ENCODE assay signal across 8 cellular contexts in the genomic region with DNA sequence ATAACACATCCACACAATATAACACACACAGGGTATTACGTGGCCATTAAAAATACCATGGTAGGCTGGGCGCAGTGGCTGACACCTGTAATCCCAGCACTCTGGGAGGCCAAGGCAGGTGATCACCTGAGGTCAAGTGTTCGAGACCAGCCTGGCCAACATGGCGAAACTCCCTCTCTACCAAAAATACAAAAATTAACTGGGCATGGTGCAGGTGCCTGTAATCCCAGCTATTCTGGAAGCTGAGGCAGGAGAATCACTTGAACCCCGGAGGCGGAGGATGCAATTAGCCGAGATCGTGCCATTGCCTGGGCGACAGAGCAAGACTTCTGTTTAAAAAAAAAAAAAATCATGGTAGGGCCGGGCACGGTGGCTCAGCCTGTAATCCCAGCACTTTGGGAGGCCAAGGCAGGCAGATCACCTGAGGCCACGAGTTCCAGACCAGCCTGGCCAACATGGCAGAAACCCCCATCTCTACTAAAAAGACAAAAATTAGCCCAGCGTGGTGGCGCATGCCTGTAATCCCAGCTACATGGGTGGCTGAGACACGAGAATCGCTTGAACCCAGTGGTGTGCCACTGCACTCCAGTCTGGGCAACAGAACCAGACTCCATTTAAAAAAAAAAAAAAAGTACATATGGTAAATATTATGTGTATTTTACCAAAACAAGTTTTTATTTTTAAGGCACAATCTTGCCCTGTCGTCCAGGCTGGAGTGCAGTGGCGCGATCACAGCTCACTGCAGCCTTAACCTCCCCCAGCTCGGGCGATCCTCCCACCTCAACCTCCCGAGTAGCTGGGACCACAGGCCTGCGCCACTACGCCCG. TPM values are rescaled to one million over a fixed set of nuclear protein-coding genes. Genes with fewer than 3 reads are reported as not detected.
DNase-seq lines count a peak whose midpoint lies in the region; ATAC-seq and TF ChIP-seq lines count a peak whose summit lies in the region.

No MANE protein-coding gene starts in this region.

- H3K27me3 ChIP-seq in body of pancreas: no peaks in the 10 kb centered on the region
- H3K27me3 ChIP-seq in lung (ENCODE audit: control insufficient read depth, insufficient read depth): no peaks in the 10 kb centered on the region

- no peaks in the 10 kb centered on the region for H3K36me3 ChIP-seq in body of pancreas (replicated peaks in 1 of 2; ENCODE audit: insufficient read depth in 1 of 2, low read depth in 2 of 2)
- H3K36me3 ChIP-seq in lung (ENCODE audit: control insufficient read depth in 2 of 2, insufficient read depth in 2 of 2, low read length in 2 of 2): no peaks in the 10 kb centered on the region

- no peaks in the 10 kb centered on the region for H3K36me3 Mint-ChIP-seq in activated T-cell treated with anti-CD3 and anti-CD28 coated beads, Interleukin-2, amount 50 U/mL, for 4 hours (ENCODE audit: insufficient read depth)
- H3K36me3 Mint-ChIP-seq in type B pancreatic cell: no peaks in the 10 kb centered on the region

- intact Hi-C loops in body of pancreas (cut with DNase I): loop anchor here (5.0 kb wide), 1 partner anchor 285 kb away; no protein-coding TSS in a partner anchor

- ATAC-seq in activated T-cell treated with anti-CD3 and anti-CD28 coated beads, Interleukin-2, amount 50 U/mL, for 4 hours: no peak
- ATAC-seq in body of pancreas (no peak), lung (ENCODE audit: insufficient read depth, low FRiP score) (no peak), HG03378 (IDR thresholded peaks at IDR 0.05; ENCODE audit: unreplicated experiment) (no peak)

- H3K4me1 ChIP-seq in body of pancreas (peaks cover 12% of the 10 kb centered on the region), lung (ENCODE audit: control insufficient read depth in 2 of 2, insufficient read depth in 2 of 2, low read length in 2 of 2) (peaks cover 0 to 8% of the 10 kb centered on the region in 2 donors)

- H3K9me3 Mint-ChIP-seq in activated T-cell treated with anti-CD3 and anti-CD28 coated beads, Interleukin-2, amount 50 U/mL, for 4 hours: no peaks in the 10 kb centered on the region
- H3K9me3 Mint-ChIP-seq in type B pancreatic cell: no peaks in the 10 kb centered on the region

- H3K4me1 Mint-ChIP-seq in activated T-cell treated with anti-CD3 and anti-CD28 coated beads, Interleukin-2, amount 50 U/mL, for 4 hours (ENCODE audit: low read depth): peaks cover 37% of the 10 kb centered on the region
- peaks cover 20% of the 10 kb centered on the region for H3K4me1 Mint-ChIP-seq in type B pancreatic cell (ENCODE audit: unreplicated experiment)

- no peak for TF ChIP-seq CTCF in body of pancreas (IDR thresholded peaks at IDR 0.05)
- TF ChIP-seq CTCF in lung (IDR thresholded peaks at IDR 0.05; ENCODE audit: control extremely low read depth, extremely low read depth): no peak
- no peak for TF ChIP-seq CTCF in type B pancreatic cell (conservative IDR thresholded peaks at IDR 0.05)

- no peaks in the 10 kb centered on the region for H3K27me3 Mint-ChIP-seq in activated T-cell treated with anti-CD3 and anti-CD28 coated beads, Interleukin-2, amount 50 U/mL, for 4 hours (ENCODE audit: low read depth)
- no peaks in the 10 kb centered on the region for H3K27me3 Mint-ChIP-seq in type B pancreatic cell

- DNase-seq in activated T-cell treated with anti-CD3 and anti-CD28 coated beads, Interleukin-2, amount 50 U/mL, for 4 hours: no peak
- DNase-seq in activated T-cell treated with anti-CD3 and anti-CD28 coated beads for 4 hours: no peak
- DNase-seq in body of pancreas: peak in 1 of 4 donors; percentile 21
- no peak for DNase-seq in lung (ENCODE audit: low spot score)
- no peak for DNase-seq in type B pancreatic cell (ENCODE audit: extremely low spot score, unreplicated experiment)
- DNase-seq in ACHN: no peak
- no peak for DNase-seq in activated CD8-positive, alpha-beta memory T cell treated with anti-CD3 and anti-CD28 coated beads for 24 hours

- H3K4me3 ChIP-seq in body of pancreas: peak overlapping the region in 1 of 2 donors; percentile 16
- peak overlapping the region; percentile 43 for H3K4me3 ChIP-seq in lung

- no peaks in the 10 kb centered on the region for H3K9me3 ChIP-seq in body of pancreas
- H3K9me3 ChIP-seq in lung (ENCODE audit: control insufficient read depth in 2 of 2, insufficient read depth in 1 of 2, low read length in 1 of 2): no peaks in the 10 kb centered on the region

- H3K27ac ChIP-seq in body of pancreas (peak overlapping the region; percentile 49 to 94 (median 79)), lung (ENCODE audit: low read depth in 1 of 2, low read length in 1 of 2) (peak overlapping the region; percentile 81 to 89)

- 57 to 58% methylated on average over 25 of the region's 25 CpGs for WGBS in body of pancreas, 2 donors
- 63 to 67% methylated on average over 25 of the region's 25 CpGs for WGBS in lung, 2 donors

- TF ChIP-seq POLR2A in body of pancreas (IDR thresholded peaks at IDR 0.05): no peak

- H3K27ac Mint-ChIP-seq in type B pancreatic cell: peak overlapping the region; percentile 94

- in situ Hi-C loops in ACHN (cut with HindIII; ENCODE audit: low pct_ligation_motif_present, low pct_unique_long_range_greater_than_20kb, low sequenced_read_pairs): no loop called here

- H3K4me3 Mint-ChIP-seq in activated T-cell treated with anti-CD3 and anti-CD28 coated beads, Interleukin-2, amount 50 U/mL, for 4 hours: peak overlapping the region; percentile 89
- H3K4me3 Mint-ChIP-seq in type B pancreatic cell: peak overlapping the region; percentile 93

RNA-seq across cellular contexts. Expression of gene HPDL, which starts 24.0 kb away (rescaled TPM):
- total RNA-seq in activated T-cell treated with anti-CD3 and anti-CD28 coated beads, Interleukin-2, amount 50 U/mL, for 4 hours: 10 to 100 TPM; 32.9 to 55.9 (median 45.6) TPM
- total RNA-seq in body of pancreas (under 1 TPM in 1 of 2 donors, not detected in 1; 0.26 TPM), lung (under 1 TPM; 0.63 to 0.80 TPM), type B pancreatic cell (ENCODE audit: low replicate concordance) (8.0 and 8.6 TPM in 2 replicates)
- 1 to 10 TPM in 1 of 2 donors, under 1 TPM in 1; 0.55 to 2.3 TPM for polyA plus RNA-seq in lung

RNA-seq across cellular contexts. Expression of gene TOE1, which starts 37.3 kb away (rescaled TPM):
- 10 to 100 TPM; 43.2 to 49.2 (median 45.8) TPM for total RNA-seq in activated T-cell treated with anti-CD3 and anti-CD28 coated beads, Interleukin-2, amount 50 U/mL, for 4 hours
- total RNA-seq in body of pancreas (1 to 10 TPM; 2.0 to 2.3 TPM), lung (10 to 100 TPM in 1 of 2 donors, 1 to 10 TPM in 1; 6.4 to 10.9 TPM), type B pancreatic cell (ENCODE audit: low replicate concordance) (10.4 and 12.6 TPM in 2 replicates)
- 10 to 100 TPM in 1 of 2 donors, 1 to 10 TPM in 1; 5.3 to 10.6 TPM for polyA plus RNA-seq in lung

RNA-seq across cellular contexts. Expression of gene MUTYH, which starts 37.5 kb away (rescaled TPM):
- total RNA-seq in activated T-cell treated with anti-CD3 and anti-CD28 coated beads, Interleukin-2, amount 50 U/mL, for 4 hours: 10 to 100 TPM; 52.0 to 57.0 (median 54.4) TPM
- total RNA-seq in body of pancreas: 10 to 100 TPM; 19.7 to 21.8 TPM
- total RNA-seq in lung: 10 to 100 TPM; 16.8 to 26.3 TPM
- 10 to 100 TPM; 14.0 to 22.5 TPM for polyA plus RNA-seq in lung
- total RNA-seq in type B pancreatic cell (ENCODE audit: low replicate concordance): 24.5 and 61.3 TPM in 2 replicates
